In genomic region chr20:38338849-38339520, GRCh38 we compare ENCODE assay signal across 8 cellular contexts. TPM values are rescaled to one million over a fixed set of nuclear protein-coding genes. Genes with fewer than 3 reads are reported as not detected.
DNase-seq lines count a peak whose midpoint lies in the region; ATAC-seq, FAIRE-seq and TF ChIP-seq lines count a peak whose summit lies in the region.

No MANE protein-coding gene starts in this region.

- H3K9ac ChIP-seq in H1 (replicated peaks in 1 of 4; ENCODE audit: extremely low read depth in 1 of 4, low read depth in 3 of 4, low read length in 3 of 4), result no peak overlapping the region

- H3K23me2 ChIP-seq in H1 (ENCODE audit: low read depth, low read length), result no peaks in the 10 kb centered on the region

- no peak overlapping the region for H4K8ac ChIP-seq in H1 (ENCODE audit: extremely low read depth, insufficient read depth, low read length)

- peak; percentile 32 for ATAC-seq in GM23338
- ATAC-seq in lower lobe of right lung, result no peak
- no peak for ATAC-seq in GM19035 (IDR thresholded peaks at IDR 0.05; ENCODE audit: unreplicated experiment)

- H3K4me1 Mint-ChIP-seq in GM23338, result peaks cover 42% of the 10 kb centered on the region
- no peaks in the 10 kb centered on the region for H3K4me1 Mint-ChIP-seq in activated CD4-positive, alpha-beta memory T cell treated with anti-CD3 and anti-CD28 coated beads, Interleukin-2, amount 10 ng/mL, durations not matched to agents 7 days and 5 days

- H3K4me1 ChIP-seq in GM23338 (ENCODE audit: insufficient read depth), result peaks cover 45% of the 10 kb centered on the region
- H3K4me1 ChIP-seq in H1 (replicated peaks in 1 of 4; ENCODE audit: control insufficient read depth in 3 of 4, insufficient read depth in 4 of 4, low read length in 3 of 4), result peaks cover 10 to 22% (median 15%) of the 10 kb centered on the region in 4 experiments
- no peaks in the 10 kb centered on the region for H3K4me1 ChIP-seq in lower lobe of right lung

- no peaks in the 10 kb centered on the region for H3K79me1 ChIP-seq in H1 (ENCODE audit: low read depth, low read length)

- H3K79me2 ChIP-seq in GM23338 (replicated peaks; ENCODE audit: insufficient read depth) (no peaks in the 10 kb centered on the region), H1 (ENCODE audit: control insufficient read depth in 1 of 2, insufficient read depth in 2 of 2, low read length in 2 of 2) (no peaks in the 10 kb centered on the region)

- peaks cover 10% of the 10 kb centered on the region for H3K27me3 Mint-ChIP-seq in GM23338 (ENCODE audit: insufficient read depth, low read depth, poor library complexity)
- H3K27me3 Mint-ChIP-seq in activated CD4-positive, alpha-beta memory T cell treated with anti-CD3 and anti-CD28 coated beads, Interleukin-2, amount 10 ng/mL, durations not matched to agents 7 days and 5 days, result peaks cover 8% of the 10 kb centered on the region

- H4K5ac ChIP-seq in H1 (ENCODE audit: insufficient read length, low read depth, low read length), result no peak overlapping the region

- H3K36me3 Mint-ChIP-seq in GM23338 (ENCODE audit: low read depth), result peaks cover 10% of the 10 kb centered on the region; the same call in 2 of the 3 replicates
- no peaks in the 10 kb centered on the region for H3K36me3 Mint-ChIP-seq in activated CD4-positive, alpha-beta memory T cell treated with anti-CD3 and anti-CD28 coated beads, Interleukin-2, amount 10 ng/mL, durations not matched to agents 7 days and 5 days (ENCODE audit: low read depth)

- TF ChIP-seq RAD21 in H1 (IDR thresholded peaks at IDR 0.05 in 1 of 2, conservative IDR thresholded peaks at IDR 0.05 in 1 of 2; ENCODE audit: low read depth in 2 of 2, low read length in 2 of 2), result peak; percentile 63 to 72

- H3K4me3 ChIP-seq in GM23338 (no peak overlapping the region), H1 (ENCODE audit: extremely low read depth in 1 of 4, insufficient read depth in 2 of 4, low read depth in 3 of 4, low read length in 4 of 4) (no peak overlapping the region), lower lobe of right lung (no peak overlapping the region)

- POLR2A ChIA-PET in H1 (lab: Charles Lee; ENCODE audit: partially characterized antibody), result interaction anchor here (0.6 to 4.2 kb wide), 8 partner anchors 16 to 163 kb away, joined by 3 to 26 read pairs (median 4); partner anchors contain the start of gene SNHG17
- POLR2A ChIA-PET in activated CD4-positive, alpha-beta memory T cell treated with anti-CD3 and anti-CD28 coated beads, Interleukin-2, amount 10 ng/mL, durations not matched to agents 7 days and 5 days (lab: Charles Lee), result no interaction called here

- no peak overlapping the region for H2BK5ac ChIP-seq in H1 (ENCODE audit: low read depth, low read length)

- H3K4ac ChIP-seq in H1 (replicated peaks; ENCODE audit: insufficient read length, low read depth, low read length), result no peak overlapping the region

- peaks cover 17% of the 10 kb centered on the region for H3F3A ChIP-seq in GM23338 (replicated peaks; ENCODE audit: low read depth)

- no peak for TF ChIP-seq EP300 in H1 (IDR thresholded peaks at IDR 0.05; ENCODE audit: borderline replicate concordance in 1 of 2, low read depth in 2 of 2, low read length in 2 of 2)

- H3K27me3 ChIP-seq in GM23338 (ENCODE audit: insufficient read depth) (no peaks in the 10 kb centered on the region), H1 (replicated peaks in 1 of 4; ENCODE audit: control insufficient read depth in 3 of 4, extremely low read depth in 1 of 4, insufficient read depth in 3 of 4, low read length in 3 of 4) (no peaks in the 10 kb centered on the region), lower lobe of right lung (ENCODE audit: low read depth) (peaks cover 9% of the 10 kb centered on the region)

- H4K20me1 ChIP-seq in GM23338 (replicated peaks; ENCODE audit: insufficient read depth), result no peaks in the 10 kb centered on the region
- H4K20me1 ChIP-seq in H1 (replicated peaks in 1 of 2; ENCODE audit: control insufficient read depth in 1 of 2, insufficient read depth in 2 of 2, low read length in 2 of 2), result no peaks in the 10 kb centered on the region

- no peak overlapping the region for H3K14ac ChIP-seq in H1 (ENCODE audit: insufficient read length)

- no peak overlapping the region for H4K91ac ChIP-seq in H1 (replicated peaks; ENCODE audit: insufficient read length, low read length)

- H2AK5ac ChIP-seq in H1 (ENCODE audit: low read depth, low read length), result no peak overlapping the region

- H3K56ac ChIP-seq in H1 (replicated peaks; ENCODE audit: insufficient read length, low read depth, low read length), result no peak overlapping the region

- H3K36me3 ChIP-seq in GM23338 (ENCODE audit: insufficient read depth), result no peaks in the 10 kb centered on the region
- H3K36me3 ChIP-seq in H1 (ENCODE audit: control insufficient read depth in 2 of 4, insufficient read depth in 4 of 4, low read length in 3 of 4), result no peaks in the 10 kb centered on the region
- H3K36me3 ChIP-seq in lower lobe of right lung, result no peaks in the 10 kb centered on the region

- TF ChIP-seq CTCF in GM23338 (conservative IDR thresholded peaks at IDR 0.05; ENCODE audit: low read depth in 2 of 2) (peak; percentile 67 to 80), H1 (IDR thresholded peaks at IDR 0.05; ENCODE audit: control extremely low read depth in 1 of 3, insufficient read depth in 1 of 3, low read depth in 1 of 3, low read length in 3 of 3) (peak; percentile 8 to 71 (median 53)), lower lobe of right lung (IDR thresholded peaks at IDR 0.05) (peak; percentile 15)

- TF ChIP-seq POLR2A in H1 (IDR thresholded peaks at IDR 0.05; ENCODE audit: control extremely low read depth in 1 of 2, low read depth in 2 of 2, low read length in 2 of 2), result no peak

- H3K4me2 ChIP-seq in GM23338 (no peak overlapping the region), H1 (ENCODE audit: insufficient read depth in 1 of 2, low read depth in 2 of 2, low read length in 2 of 2) (no peak overlapping the region)

- intact Hi-C loops in lower lobe of right lung (cut with DNase I), result no loop called here

- H3K18ac ChIP-seq in H1 (ENCODE audit: extremely low read depth, low read length), result no peak overlapping the region

- H3K9me3 ChIP-seq in H1 (ENCODE audit: insufficient read depth in 2 of 2, low read depth in 1 of 2, low read length in 1 of 2), result peaks cover 0 to 5% of the 10 kb centered on the region in 2 experiments; a peak in 2 of 4 replicates
- H3K9me3 ChIP-seq in lower lobe of right lung, result peaks cover 4% of the 10 kb centered on the region

- H3K23ac ChIP-seq in H1 (ENCODE audit: insufficient read length), result no peak overlapping the region

- peak; percentile 87 for DNase-seq in GM23338 (ENCODE audit: low spot score)
- DNase-seq in NCI-H524 treated with DMSO at 0.1 percent for 48 hours (lab: John Stamatoyannopoulos, UW), result peak; percentile 53
- DNase-seq in H1 (ENCODE audit: low read depth in 1 of 2, low spot score in 2 of 2), result peak; percentile 29 to 60
- DNase-seq in lower lobe of right lung, result no peak
- DNase-seq in GM03348 (ENCODE audit: low spot score), result no peak
- DNase-seq in activated CD4-positive, alpha-beta memory T cell treated with anti-CD3 and anti-CD28 coated beads, Interleukin-2, amount 10 ng/mL, durations not matched to agents 7 days and 5 days, result no peak
- no peak for DNase-seq in activated CD4-positive, alpha-beta T cell treated with anti-CD3 and anti-CD28 coated beads for 48 hours

- H3K27ac Mint-ChIP-seq in GM23338, result no peak overlapping the region
- H3K27ac Mint-ChIP-seq in activated CD4-positive, alpha-beta memory T cell treated with anti-CD3 and anti-CD28 coated beads, Interleukin-2, amount 10 ng/mL, durations not matched to agents 7 days and 5 days, result no peak overlapping the region

- H2AFZ ChIP-seq in GM23338, result peak overlapping the region; percentile 30; the same call in 1 of the 2 replicates
- peak overlapping the region; percentile 51; the same call in 1 of the 2 replicates for H2AFZ ChIP-seq in H1 (ENCODE audit: low read length)

- H3K4me3 Mint-ChIP-seq in GM23338, result no peak overlapping the region
- no peak overlapping the region for H3K4me3 Mint-ChIP-seq in activated CD4-positive, alpha-beta memory T cell treated with anti-CD3 and anti-CD28 coated beads, Interleukin-2, amount 10 ng/mL, durations not matched to agents 7 days and 5 days

- peak overlapping the region; percentile 64; the same call in 1 of the 2 replicates for H2BK20ac ChIP-seq in H1 (ENCODE audit: low read length)

- H3K9me3 Mint-ChIP-seq in GM23338, result peaks cover 13% of the 10 kb centered on the region
- H3K9me3 Mint-ChIP-seq in activated CD4-positive, alpha-beta memory T cell treated with anti-CD3 and anti-CD28 coated beads, Interleukin-2, amount 10 ng/mL, durations not matched to agents 7 days and 5 days, result peaks cover 9% of the 10 kb centered on the region

- no peak overlapping the region for H2BK15ac ChIP-seq in H1 (ENCODE audit: low read length)

- FAIRE-seq in H1 (lab: Jason Lieb, UNC), result peak; percentile 96

- no peak overlapping the region for H2BK120ac ChIP-seq in H1 (replicated peaks; ENCODE audit: low read depth, low read length)

- 62% methylated on average over 7 of the region's 7 CpGs; no CpG with 5 or more reads in 1 of the 2 experiments for WGBS in H1 (ENCODE audit: extremely low coverage in 1 of 2, insufficient coverage in 1 of 2, insufficient read length in 1 of 2, insufficient replicate concordance in 2 of 2, low coverage in 1 of 2, low lambda C conversion rate in 2 of 2, missing lambda C conversion rate in 1 of 2), 2 experiments

- H3K9me2 ChIP-seq in GM23338 (ENCODE audit: insufficient read depth), result peaks cover 3% of the 10 kb centered on the region; the same call in 1 of the 2 replicates

- peak overlapping the region; percentile 70; the same call in 1 of the 2 replicates for H2BK12ac ChIP-seq in H1 (ENCODE audit: low read depth, low read length)

- CTCF ChIA-PET in H1 (lab: Charles Lee; ENCODE audit: partially characterized antibody), result interaction anchor here (0.8 to 9.6 kb wide), 24 partner anchors 14 to 386 kb away, joined by 3 to 390 read pairs (median 7); partner anchors contain the start of genes LBP and RALGAPB
- CTCF ChIA-PET in activated CD4-positive, alpha-beta memory T cell treated with anti-CD3 and anti-CD28 coated beads, Interleukin-2, amount 10 ng/mL, durations not matched to agents 7 days and 5 days (lab: Charles Lee), result interaction anchor here (1.3 kb wide), 1 partner anchor 9 kb away, joined by 3 read pairs; no protein-coding TSS in a partner anchor

- no peak overlapping the region for H3K27ac ChIP-seq in GM23338 (ENCODE audit: low read depth)
- H3K27ac ChIP-seq in H1 (ENCODE audit: low read depth, low read length), result no peak overlapping the region
- H3K27ac ChIP-seq in lower lobe of right lung, result no peak overlapping the region

RNA-seq across cellular contexts. Expression of gene LBP, which starts 7.3 kb away (rescaled TPM):
- total RNA-seq in GM23338 (2014; rRNA removed; shearing (Covaris generic)), result 0.10 and 0.35 TPM in 2 replicates
- 0.19 TPM in 1 of 2 replicates, not detected in the other for polyA plus RNA-seq in GM23338 (2016; fragmentation: Nextera tagmentation; extraction: Ambion mirVana)
- total RNA-seq in H1 (2021; fragmentation: NEBNext Ultra II Directional; extraction: Animal tissue kit (Norgen Biotek cat#: 25700)), result 0.48 and 0.63 TPM in 2 replicates
- polyA plus RNA-seq in H1 (2011; rRNA removed), result 0.44 and 0.60 TPM in 2 replicates
- 0.37 TPM for polyA plus RNA-seq in H1 (2011; cell fraction: cytosol; rRNA removed)
- 0.61 TPM for polyA plus RNA-seq in H1 (2011; cell fraction: nucleus; rRNA removed)
- 0.35 to 0.69 TPM (median 0.57 TPM) in 4 replicates for polyA plus RNA-seq in H1 (2012, experiment 1 of 2)
- 0.29 TPM for polyA plus RNA-seq in H1 (2012, experiment 2 of 2)
- polyA plus RNA-seq in H1 (2013, experiment 1 of 2), result 0.28 TPM
- 0.33 TPM for polyA plus RNA-seq in H1 (2013, experiment 2 of 2)
- 0.37 and 1.2 TPM in 2 replicates for polyA minus RNA-seq in H1 (2011; rRNA and poly(A)+ RNA removed)
- polyA minus RNA-seq in H1 (2011; cell fraction: cytosol; rRNA and poly(A)+ RNA removed), result not detected
- 0.40 TPM for polyA minus RNA-seq in H1 (2011; cell fraction: nucleus; rRNA and poly(A)+ RNA removed)
- not detected for total RNA-seq in lower lobe of right lung
- not detected for total RNA-seq in activated CD4-positive, alpha-beta memory T cell treated with anti-CD3 and anti-CD28 coated beads, Interleukin-2, amount 10 ng/mL, durations not matched to agents 7 days and 5 days

RNA-seq across cellular contexts. Expression of gene BPI, which starts 35.0 kb away (rescaled TPM):
- total RNA-seq in GM23338 (2014; rRNA removed; shearing (Covaris generic)), result not detected in 2 replicates
- polyA plus RNA-seq in GM23338 (2016; fragmentation: Nextera tagmentation; extraction: Ambion mirVana), result not detected in 2 replicates
- not detected in 2 replicates for total RNA-seq in H1 (2021; fragmentation: NEBNext Ultra II Directional; extraction: Animal tissue kit (Norgen Biotek cat#: 25700))
- not detected in 2 replicates for polyA plus RNA-seq in H1 (2011; rRNA removed)
- polyA plus RNA-seq in H1 (2011; cell fraction: cytosol; rRNA removed), result not detected
- not detected for polyA plus RNA-seq in H1 (2011; cell fraction: nucleus; rRNA removed)
- polyA plus RNA-seq in H1 (2012, experiment 1 of 2), result not detected in 4 replicates
- not detected for polyA plus RNA-seq in H1 (2012, experiment 2 of 2)
- not detected for polyA plus RNA-seq in H1 (2013, experiment 1 of 2)
- not detected for polyA plus RNA-seq in H1 (2013, experiment 2 of 2)
- not detected in 2 replicates for polyA minus RNA-seq in H1 (2011; rRNA and poly(A)+ RNA removed)
- not detected for polyA minus RNA-seq in H1 (2011; cell fraction: cytosol; rRNA and poly(A)+ RNA removed)
- polyA minus RNA-seq in H1 (2011; cell fraction: nucleus; rRNA and poly(A)+ RNA removed), result not detected
- total RNA-seq in lower lobe of right lung, result 0.44 TPM
- not detected for total RNA-seq in activated CD4-positive, alpha-beta memory T cell treated with anti-CD3 and anti-CD28 coated beads, Interleukin-2, amount 10 ng/mL, durations not matched to agents 7 days and 5 days

Comparison
In these comparisons a context has a peak if more than half of its experiments do, and no peak if none do; other contexts are left out.
1. DNase-seq: peak in GM23338 (single experiment), NCI-H524 treated with DMSO at 0.1 percent for 48 hours (single experiment) and H1 (2 of 2); none in lower lobe of right lung (single experiment), GM03348 (single experiment), activated CD4-positive, alpha-beta memory T cell treated with anti-CD3 and anti-CD28 coated beads, Interleukin-2, amount 10 ng/mL, durations not matched to agents 7 days and 5 days (single experiment) and activated CD4-positive, alpha-beta T cell treated with anti-CD3 and anti-CD28 coated beads for 48 hours (single experiment).
2. CTCF ChIP-seq: peak in every context shown above with its lines; median percentile 74 in GM23338; 53 in H1; 15 in lower lobe of right lung.